In genomic region chr19:14135985-14136508, GRCh38 we compare ENCODE assay signal across 9 cellular contexts. TPM values are rescaled to one million over a fixed set of nuclear protein-coding genes. Genes with fewer than 3 reads are reported as not detected.
A peak's percentile ranks its signal among the peaks of the same experiment; 100 is the strongest.
DNase-seq lines count a peak whose midpoint lies in the region; ATAC-seq and TF ChIP-seq lines count a peak whose summit lies in the region.
"Had no signal": no experiment of that assay in that cellular context is flagged by ENCODE, and none has a peak within 500 bp of the region (broad histone marks: within the 10 kb centered on the region; RNA-seq: fewer than 3 reads in every experiment).

No MANE protein-coding gene starts in this region.

- no peaks in the 10 kb centered on the region for H3K27me3 ChIP-seq in GM23338 (ENCODE audit: insufficient read depth)
- no peaks in the 10 kb centered on the region for H3K27me3 ChIP-seq in right cardiac atrium (ENCODE audit: control insufficient read depth, insufficient read depth)
- no peaks in the 10 kb centered on the region for H3K27me3 ChIP-seq in smooth muscle cell (ENCODE audit: low read depth)

- H3K9me3 Mint-ChIP-seq in GM23338: peaks cover 2% of the 10 kb centered on the region; the same call in 1 of the 3 replicates

- H3K4me1 ChIP-seq in GM23338 (ENCODE audit: insufficient read depth) (peaks cover 27% of the 10 kb centered on the region), right cardiac atrium (ENCODE audit: control insufficient read depth, insufficient read depth, low read length) (no peaks in the 10 kb centered on the region), smooth muscle cell (ENCODE audit: low read depth) (peaks cover 26% of the 10 kb centered on the region)

- H3K4me3 Mint-ChIP-seq in GM23338: peak overlapping the region; percentile 83

- peaks cover 20% of the 10 kb centered on the region for H3K36me3 Mint-ChIP-seq in GM23338 (ENCODE audit: low read depth)

- H3K9me2 ChIP-seq in GM23338 (ENCODE audit: insufficient read depth): no peaks in the 10 kb centered on the region

- H3F3A ChIP-seq in GM23338 (replicated peaks; ENCODE audit: low read depth) (peaks cover 12% of the 10 kb centered on the region), smooth muscle cell (ENCODE audit: low read depth) (peaks cover 4% of the 10 kb centered on the region)

- H3K27ac ChIP-seq in GM23338 (ENCODE audit: low read depth) (peak overlapping the region; percentile 64; the same call in 1 of the 2 replicates), SK-N-MC (no peak overlapping the region), right cardiac atrium (ENCODE audit: low read length) (no peak overlapping the region), smooth muscle cell (ENCODE audit: low read depth) (no peak overlapping the region)

- H3K4me3 ChIP-seq in GM23338 (peak overlapping the region; percentile 77), SK-N-MC (peak overlapping the region; percentile 93), right cardiac atrium (ENCODE audit: low read length) (peak overlapping the region; percentile 40), smooth muscle cell (peak overlapping the region; percentile 60)

- H2AFZ ChIP-seq in GM23338: no peak overlapping the region
- peak overlapping the region; percentile 93 for H2AFZ ChIP-seq in smooth muscle cell (ENCODE audit: low read depth)

- intact Hi-C loops in right cardiac atrium (cut with DNase I): no loop called here

- H3K9me3 ChIP-seq in SK-N-MC (ENCODE audit: low read depth, low read length) (no peaks in the 10 kb centered on the region), right cardiac atrium (ENCODE audit: control insufficient read depth, low read length) (no peaks in the 10 kb centered on the region), smooth muscle cell (replicated peaks; ENCODE audit: low read depth) (no peaks in the 10 kb centered on the region)

- 0 out of 2 replicates have a peak overlapping the region, but pooled peaks have one; percentile 71 for H3K27ac Mint-ChIP-seq in GM23338

- H3K79me2 ChIP-seq in GM23338 (replicated peaks; ENCODE audit: insufficient read depth): peaks cover 15% of the 10 kb centered on the region
- H3K79me2 ChIP-seq in smooth muscle cell (ENCODE audit: low read depth): peaks cover 11% of the 10 kb centered on the region

- H3K4me2 ChIP-seq in GM23338: peak overlapping the region; percentile 87
- peak overlapping the region; percentile 94 for H3K4me2 ChIP-seq in smooth muscle cell

- under 1% methylated on average over 38 of the region's 38 CpGs for WGBS in right cardiac atrium
- 0% methylated on average over 9 of the region's 38 CpGs for WGBS in smooth muscle cell (ENCODE audit: low lambda C conversion rate)

- DNase-seq in GM23338 (ENCODE audit: low spot score) (no peak), SK-N-MC (ENCODE audit: low read depth, low spot score) (no peak), right cardiac atrium (peak in 1 of 3 donors; percentile 69), smooth muscle cell (lab: John Stamatoyannopoulos, UW; ENCODE audit: unreplicated experiment) (no peak), cerebellar nuclear complex (lab: John Stamatoyannopoulos, UW) (no peak), GM10266 (ENCODE audit: extremely low spot score) (no peak)

- H3K36me3 ChIP-seq in GM23338 (ENCODE audit: insufficient read depth) (no peaks in the 10 kb centered on the region), SK-N-MC (ENCODE audit: insufficient read depth, low read length) (no peaks in the 10 kb centered on the region), smooth muscle cell (ENCODE audit: low read depth) (no peaks in the 10 kb centered on the region)

- ATAC-seq in GM23338 (no peak; the same call in 2 of the 3 replicates), right cardiac atrium (no peak), GM18520 (IDR thresholded peaks at IDR 0.05; ENCODE audit: unreplicated experiment) (no peak), GM18502 (IDR thresholded peaks at IDR 0.05; ENCODE audit: poor library complexity, unreplicated experiment) (no peak)

- H4K20me1 ChIP-seq in GM23338 (replicated peaks; ENCODE audit: insufficient read depth) (peaks cover 18% of the 10 kb centered on the region; the same call in 1 of the 2 replicates), smooth muscle cell (ENCODE audit: low read depth) (peaks cover 6% of the 10 kb centered on the region)

- H3K4me1 Mint-ChIP-seq in GM23338: peaks cover 18% of the 10 kb centered on the region

- TF ChIP-seq CTCF in GM23338 (conservative IDR thresholded peaks at IDR 0.05; ENCODE audit: low read depth in 2 of 2) (no peak), smooth muscle cell (IDR thresholded peaks at IDR 0.05; ENCODE audit: borderline replicate concordance, insufficient read depth, poor library complexity, severe bottlenecking) (no peak), GM10266 (IDR thresholded peaks at IDR 0.05; ENCODE audit: control insufficient read depth, insufficient read depth, low read depth, missing control alignments) (no peak)

- H3K9ac ChIP-seq in SK-N-MC (ENCODE audit: insufficient read length): peak overlapping the region; percentile 82
- peak overlapping the region; percentile 43 for H3K9ac ChIP-seq in smooth muscle cell (ENCODE audit: low read depth)

- H3K27me3 Mint-ChIP-seq in GM23338 (ENCODE audit: insufficient read depth, low read depth, poor library complexity): peaks cover 8% of the 10 kb centered on the region

TF ChIP-seq in GM23338, 12 proteins besides CTCF, POLR2A, EP300 and RAD21:
- TF ChIP-seq CREB1 (CRISPR knock-in tag; IDR thresholded peaks at IDR 0.05; ENCODE audit: low read depth) (no peak), ZNF331 (CRISPR knock-in tag; IDR thresholded peaks at IDR 0.05; ENCODE audit: low read depth) (0 out of 2 replicates have a peak, but pooled peaks have one; percentile 6), REST (IDR thresholded peaks at IDR 0.05; ENCODE audit: unreplicated experiment) (no peak), NANOG (IDR thresholded peaks at IDR 0.05; ENCODE audit: borderline replicate concordance) (no peak)

RNA-seq across cellular contexts. Expression of gene ASF1B, which starts 0.3 kb away (rescaled TPM):
- 33.3 and 37.1 TPM in 2 replicates for total RNA-seq in GM23338 (2014; rRNA removed; shearing (Covaris generic))
- polyA plus RNA-seq in GM23338 (2016; fragmentation: Nextera tagmentation; extraction: Ambion mirVana) (33.8 and 36.9 TPM in 2 replicates), right cardiac atrium (0.29 TPM), smooth muscle cell (7.1 and 11.3 TPM in 2 replicates)
- total RNA-seq in right cardiac atrium (1 to 10 TPM in 3 of 4 donors, under 1 TPM in 1; 0.56 to 1.4 (median 1.2) TPM), smooth muscle cell (6.4 and 13.4 TPM in 2 replicates)

RNA-seq across cellular contexts. Expression of gene PRKACA, which starts 18.5 kb away (rescaled TPM):
- total RNA-seq in GM23338 (2014; rRNA removed; shearing (Covaris generic)): 25.7 and 31.3 TPM in 2 replicates
- polyA plus RNA-seq in GM23338 (2016; fragmentation: Nextera tagmentation; extraction: Ambion mirVana) (12.3 and 13.0 TPM in 2 replicates), right cardiac atrium (256 TPM), smooth muscle cell (11.1 and 14.4 TPM in 2 replicates)
- total RNA-seq in right cardiac atrium (100 to 1,000 TPM; 351 to 412 (median 373) TPM), smooth muscle cell (20.7 and 30.3 TPM in 2 replicates)

RNA-seq across cellular contexts. Expression of gene SAMD1, which starts 45.5 kb away (rescaled TPM):
- 67.1 and 69.0 TPM in 2 replicates for total RNA-seq in GM23338 (2014; rRNA removed; shearing (Covaris generic))
- polyA plus RNA-seq in GM23338 (2016; fragmentation: Nextera tagmentation; extraction: Ambion mirVana): 32.2 and 38.1 TPM in 2 replicates
- total RNA-seq in right cardiac atrium: 10 to 100 TPM; 34.0 to 53.8 (median 42.5) TPM
- 32.2 TPM for polyA plus RNA-seq in right cardiac atrium
- 35.0 and 46.7 TPM in 2 replicates for total RNA-seq in smooth muscle cell
- polyA plus RNA-seq in smooth muscle cell: 71.3 and 84.1 TPM in 2 replicates

RNA-seq across cellular contexts. Expression of gene C19orf67, which starts 50.5 kb away (rescaled TPM):
- total RNA-seq in GM23338 (2014; rRNA removed; shearing (Covaris generic)): not detected in 2 replicates
- 0.40 TPM in 1 of 2 replicates, not detected in the other for polyA plus RNA-seq in GM23338 (2016; fragmentation: Nextera tagmentation; extraction: Ambion mirVana)
- not detected for total RNA-seq in right cardiac atrium
- not detected for polyA plus RNA-seq in right cardiac atrium
- not detected in 2 replicates for total RNA-seq in smooth muscle cell
- polyA plus RNA-seq in smooth muscle cell: 0.17 and 0.49 TPM in 2 replicates
- total RNA-seq: SK-MEL-5 had no signal

Comparison
In these comparisons a context has a peak if more than half of its experiments do, and no peak if none do; other contexts are left out.
1. H3K4me3 ChIP-seq: peak in every context shown above with its lines; median percentile 93 in SK-N-MC; 77 in GM23338; 60 in smooth muscle cell; 40 in right cardiac atrium.
2. RNA of gene PRKACA, which starts 18.5 kb away (total RNA-seq): 351 to 412 TPM in right cardiac atrium; 25.7 to 31.3 TPM in GM23338 and 20.7 to 30.3 TPM in smooth muscle cell; every median in the first group is over 10 times any median in the second.